ENCODE assay signal across 16 cellular contexts in the genomic region with DNA sequence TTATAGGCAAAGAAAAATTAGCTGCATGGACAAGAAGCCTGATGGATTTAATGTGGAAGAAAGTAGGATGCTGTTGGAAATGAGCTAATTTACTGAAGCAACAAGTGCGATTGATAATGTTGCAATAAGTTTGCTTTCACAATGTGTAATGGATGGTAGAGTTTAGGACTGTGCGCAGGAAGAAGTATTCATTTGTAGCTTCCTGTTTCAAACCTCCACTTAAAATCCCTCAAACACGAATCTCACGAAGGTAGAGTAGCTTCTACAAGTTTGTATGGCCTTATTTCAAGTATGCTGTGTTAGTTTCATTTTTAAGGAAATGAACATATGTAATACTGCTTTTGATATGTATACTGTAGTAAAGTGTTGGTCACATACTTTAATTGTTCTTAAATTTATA. TPM values are rescaled to one million over a fixed set of nuclear protein-coding genes. Genes with fewer than 3 reads are reported as not detected.
DNase-seq lines count a peak whose midpoint lies in the region; ATAC-seq, FAIRE-seq and TF ChIP-seq lines count a peak whose summit lies in the region.
"Had no signal": no experiment of that assay in that cellular context is flagged by ENCODE, and none has a peak within 500 bp of the region (broad histone marks: within the 10 kb centered on the region; RNA-seq: fewer than 3 reads in every experiment).

No MANE protein-coding gene starts in this region.

- H3K9me3 Mint-ChIP-seq in stimulated activated naive CD8-positive, alpha-beta T cell treated with anti-CD3 and anti-CD28 coated beads, Interleukin-15, amount 100 ng/mL, for 72 hours, result no peaks in the 10 kb centered on the region
- H3K9me3 Mint-ChIP-seq in stimulated activated naive B cell treated with anti-CD40 and anti-IgM and Interleukin-4, amounts not matched to agents 10 μg/mL and 1 μg/mL and 100 μg/mL, for 72 hours, result no peaks in the 10 kb centered on the region

- H3K4me3 Mint-ChIP-seq in stimulated activated naive CD8-positive, alpha-beta T cell treated with anti-CD3 and anti-CD28 coated beads, Interleukin-15, amount 100 ng/mL, for 72 hours, result no peak overlapping the region
- no peak overlapping the region for H3K4me3 Mint-ChIP-seq in stimulated activated naive B cell treated with anti-CD40 and anti-IgM and Interleukin-4, amounts not matched to agents 10 μg/mL and 1 μg/mL and 100 μg/mL, for 72 hours

- no peaks in the 10 kb centered on the region for H3K4me1 ChIP-seq in small intestine (ENCODE audit: control insufficient read depth in 2 of 2, insufficient read depth in 1 of 2, low read depth in 1 of 2, low read length in 1 of 2)
- H3K4me1 ChIP-seq: prostate gland had no signal

- DNase-seq in stimulated activated naive CD8-positive, alpha-beta T cell treated with anti-CD3 and anti-CD28 coated beads, Interleukin-15, amount 100 ng/mL, for 72 hours, result no peak
- DNase-seq in stimulated activated naive CD8-positive, alpha-beta T cell treated with anti-CD3 and anti-CD28 coated beads, Interleukin-15, Interleukin-2, amounts not matched to agents 100 U/mL and 50 U/mL, for 24 hours, result no peak
- DNase-seq in stimulated activated naive B cell treated with anti-CD40 and anti-IgM and Interleukin-4, amounts not matched to agents 10 μg/mL and 1 μg/mL and 100 μg/mL, for 72 hours, result no peak
- DNase-seq in GF-D8 (lab: John Stamatoyannopoulos, UW), result no peak
- DNase-seq in small intestine, result no peak
- DNase-seq: activated CD8-positive, alpha-beta memory T cell treated with anti-CD3 and anti-CD28 coated beads for 24 hours; activated naive CD4-positive, alpha-beta T cell treated with anti-CD3 and anti-CD28 coated beads, Interleukin-2, amount 50 U/mL, for 16 hours; caudate nucleus; kidney glomerular epithelial cell; NCI-H187 treated with DMSO at 0.1 percent for 48 hours; NCI-H774; SHP77 had no signal

- 65 to 78% (median 66%) methylated on average over 4 of the region's 4 CpGs for WGBS in small intestine, 3 donors

- H3K4me1 Mint-ChIP-seq in stimulated activated naive CD8-positive, alpha-beta T cell treated with anti-CD3 and anti-CD28 coated beads, Interleukin-15, amount 100 ng/mL, for 72 hours, result no peaks in the 10 kb centered on the region
- peaks cover 0 to 2% of the 10 kb centered on the region in 2 donors for H3K4me1 Mint-ChIP-seq in stimulated activated naive B cell treated with anti-CD40 and anti-IgM and Interleukin-4, amounts not matched to agents 10 μg/mL and 1 μg/mL and 100 μg/mL, for 72 hours

- H3K36me3 Mint-ChIP-seq in stimulated activated naive B cell treated with anti-CD40 and anti-IgM and Interleukin-4, amounts not matched to agents 10 μg/mL and 1 μg/mL and 100 μg/mL, for 72 hours, result no peaks in the 10 kb centered on the region

- FAIRE-seq in small intestine (lab: Jason Lieb, UNC), result no peak

- H3K27me3 Mint-ChIP-seq in stimulated activated naive CD8-positive, alpha-beta T cell treated with anti-CD3 and anti-CD28 coated beads, Interleukin-15, amount 100 ng/mL, for 72 hours, result no peaks in the 10 kb centered on the region
- no peaks in the 10 kb centered on the region for H3K27me3 Mint-ChIP-seq in stimulated activated naive B cell treated with anti-CD40 and anti-IgM and Interleukin-4, amounts not matched to agents 10 μg/mL and 1 μg/mL and 100 μg/mL, for 72 hours

- no peak overlapping the region for H3K27ac Mint-ChIP-seq in stimulated activated naive CD8-positive, alpha-beta T cell treated with anti-CD3 and anti-CD28 coated beads, Interleukin-15, amount 100 ng/mL, for 72 hours
- H3K27ac Mint-ChIP-seq in stimulated activated naive B cell treated with anti-CD40 and anti-IgM and Interleukin-4, amounts not matched to agents 10 μg/mL and 1 μg/mL and 100 μg/mL, for 72 hours, result no peak overlapping the region

- H3K4me3 ChIP-seq in small intestine (ENCODE audit: low read depth in 1 of 2, low read length in 2 of 2), result no peak overlapping the region
- H3K4me3 ChIP-seq: prostate gland had no signal

- H3K9me3 ChIP-seq in small intestine (ENCODE audit: control insufficient read depth, low read depth), result no peaks in the 10 kb centered on the region
- H3K9me3 ChIP-seq: prostate gland had no signal

- H3K27me3 ChIP-seq in small intestine (ENCODE audit: control insufficient read depth in 2 of 2, insufficient read depth in 2 of 2, low read length in 2 of 2), result no peaks in the 10 kb centered on the region

- H3K36me3 ChIP-seq in small intestine (ENCODE audit: control insufficient read depth in 2 of 2, insufficient read depth in 2 of 2, low read length in 2 of 2), result no peaks in the 10 kb centered on the region
- H3K36me3 ChIP-seq: prostate gland had no signal

- H3K27ac ChIP-seq in small intestine (ENCODE audit: low read depth in 1 of 2, low read length in 1 of 2), result no peak overlapping the region
- H3K27ac ChIP-seq: prostate gland had no signal

- ATAC-seq in stimulated activated naive CD8-positive, alpha-beta T cell treated with anti-CD3 and anti-CD28 coated beads, Interleukin-15, amount 100 ng/mL, for 72 hours, result peak; percentile 71
- no peak for ATAC-seq in stimulated activated naive CD8-positive, alpha-beta T cell treated with anti-CD3 and anti-CD28 coated beads, Interleukin-15, Interleukin-2, amounts not matched to agents 100 U/mL and 50 U/mL, for 24 hours
- ATAC-seq in HG02852 (IDR thresholded peaks at IDR 0.05; ENCODE audit: unreplicated experiment) (peak; percentile 97), HG03575 (IDR thresholded peaks at IDR 0.05; ENCODE audit: extremely low read depth, insufficient number of reproducible peaks, low FRiP score, unreplicated experiment) (peak; percentile 91), SK-N-SH treated with all-trans-retinoic acid at 6 μM for 48 hours (no peak)
- peak; percentile 60 to 75 for ATAC-seq in stimulated activated naive B cell treated with anti-CD40 and anti-IgM and Interleukin-4, amounts not matched to agents 10 μg/mL and 1 μg/mL and 100 μg/mL, for 72 hours (replicated peaks)

TF ChIP-seq in SK-N-SH treated with all-trans-retinoic acid at 6 μM for 48 hours, 23 proteins besides CTCF, POLR2A, EP300 and RAD21:
- TF ChIP-seq ZC3H10 (CRISPR knock-in tag; IDR thresholded peaks at IDR 0.05), result no peak
- TF ChIP-seq TOX (CRISPR knock-in tag; IDR thresholded peaks at IDR 0.05; ENCODE audit: borderline replicate concordance), result no peak

RNA-seq across cellular contexts. Expression of a gene that starts 42.3 kb away (rescaled TPM):
- under 1 TPM in 1 of 3 donors, not detected in 2; 0.66 TPM for polyA plus RNA-seq in small intestine

Comparison
In these comparisons a context has a peak if more than half of its experiments do, and no peak if none do; other contexts are left out.
1. ATAC-seq: peak in stimulated activated naive CD8-positive, alpha-beta T cell treated with anti-CD3 and anti-CD28 coated beads, Interleukin-15, amount 100 ng/mL, for 72 hours (single experiment), HG02852 (single experiment), HG03575 (single experiment) and stimulated activated naive B cell treated with anti-CD40 and anti-IgM and Interleukin-4, amounts not matched to agents 10 μg/mL and 1 μg/mL and 100 μg/mL, for 72 hours (2 of 2); none in stimulated activated naive CD8-positive, alpha-beta T cell treated with anti-CD3 and anti-CD28 coated beads, Interleukin-15, Interleukin-2, amounts not matched to agents 100 U/mL and 50 U/mL, for 24 hours (single experiment) and SK-N-SH treated with all-trans-retinoic acid at 6 μM for 48 hours (single experiment).